ENCODE assay signal across 1 cellular context in the genomic region with DNA sequence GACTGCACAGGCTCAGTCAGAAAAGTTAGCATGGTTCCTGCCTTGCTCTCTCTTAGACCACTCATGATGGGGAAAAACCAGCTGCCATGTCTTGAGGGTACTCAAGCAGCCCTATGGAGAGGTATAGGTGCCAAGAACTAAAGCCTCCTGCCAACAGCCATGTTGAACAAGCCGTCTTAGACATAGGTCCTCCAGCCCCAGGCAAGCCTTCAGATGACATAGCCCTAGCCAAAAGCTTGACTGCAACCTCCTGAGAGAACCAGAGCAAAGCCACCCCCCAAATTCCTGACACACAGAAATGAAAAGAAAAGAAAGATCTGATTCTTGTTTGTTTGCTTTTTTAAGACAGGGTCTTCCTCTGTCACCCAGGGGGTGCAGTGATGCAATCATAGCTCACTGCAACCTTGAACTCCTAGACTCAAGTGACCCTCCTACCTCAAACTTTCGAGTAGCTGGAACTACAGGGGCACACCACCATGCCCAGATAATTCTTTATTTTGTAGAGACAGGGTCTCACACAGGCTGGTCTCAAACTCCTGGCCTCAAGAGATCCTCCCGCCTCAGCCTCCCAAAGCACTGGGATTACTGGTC.
A peak's percentile ranks its signal among the peaks of the same experiment; 100 is the strongest.
TF ChIP-seq lines count a peak whose summit lies in the region.

No MANE protein-coding gene starts in this region.

TF ChIP-seq in HepG2, 621 proteins besides CTCF, POLR2A, EP300 and RAD21 (continues in another document):
- peak; percentile 45; the same call in 1 of the 2 replicates for TF ChIP-seq HMG20A (CRISPR knock-in tag; IDR thresholded peaks at IDR 0.05; ENCODE audit: borderline replicate concordance)
- peak; percentile 70 for TF ChIP-seq RXRB (CRISPR knock-in tag; IDR thresholded peaks at IDR 0.05; ENCODE audit: borderline replicate concordance)
- peak; percentile 67 for TF ChIP-seq PATZ1 (CRISPR knock-in tag; IDR thresholded peaks at IDR 0.05)
- 0 out of 2 replicates have a peak, but pooled peaks have one; percentile 40 for TF ChIP-seq ISL2 (CRISPR knock-in tag; IDR thresholded peaks at IDR 0.05)
- TF ChIP-seq PHF21A (CRISPR knock-in tag; IDR thresholded peaks at IDR 0.05), result peak; percentile 48; the same call in 1 of the 2 replicates
- peak; percentile 92 for TF ChIP-seq CEBPG (CRISPR knock-in tag; IDR thresholded peaks at IDR 0.05)
- TF ChIP-seq ATF3 (CRISPR knock-in tag; IDR thresholded peaks at IDR 0.05), result peak; percentile 84
- TF ChIP-seq SOX13 (IDR thresholded peaks at IDR 0.05), result no peak
- peak in 1 of 2 experiments; percentile 62; a peak in 1 of 4 replicates for TF ChIP-seq SOX13 (CRISPR knock-in tag; conservative IDR thresholded peaks at IDR 0.05 in 1 of 2, IDR thresholded peaks at IDR 0.05 in 1 of 2)
- TF ChIP-seq XBP1 (CRISPR knock-in tag; IDR thresholded peaks at IDR 0.05), result no peak
- no peak for TF ChIP-seq ZNF337 (CRISPR knock-in tag; IDR thresholded peaks at IDR 0.05; ENCODE audit: borderline replicate concordance, low read depth)
- TF ChIP-seq MED1 (CRISPR knock-in tag; IDR thresholded peaks at IDR 0.05), result 0 out of 2 replicates have a peak, but pooled peaks have one; percentile 27
- TF ChIP-seq ZNF503 (CRISPR knock-in tag; IDR thresholded peaks at IDR 0.05), result no peak
- TF ChIP-seq ZBTB7A (CRISPR knock-in tag; IDR thresholded peaks at IDR 0.05), result peak; percentile 58; the same call in 1 of the 2 replicates
- 0 out of 4 replicates have a peak, but pooled peaks of 1 of the 2 experiments have one; percentile 41 for TF ChIP-seq NR2F1 (CRISPR knock-in tag; IDR thresholded peaks at IDR 0.05)
- no peak for TF ChIP-seq AGO1 (IDR thresholded peaks at IDR 0.05; ENCODE audit: low read depth, low read length, poor library complexity, severe bottlenecking)
- peak; percentile 45; the same call in 1 of the 2 replicates for TF ChIP-seq ZMYM4 (CRISPR knock-in tag; IDR thresholded peaks at IDR 0.05)
- TF ChIP-seq NR2F6 (IDR thresholded peaks at IDR 0.05), result peak; percentile 48; the same call in 1 of the 2 replicates
- TF ChIP-seq NR2F6 (CRISPR knock-in tag; IDR thresholded peaks at IDR 0.05), result peak; percentile 72
- peak; percentile 89 for TF ChIP-seq BCL6 (CRISPR knock-in tag; IDR thresholded peaks at IDR 0.05)
- TF ChIP-seq HDAC2 (CRISPR knock-in tag; IDR thresholded peaks at IDR 0.05), result 0 out of 2 replicates have a peak, but pooled peaks have one; percentile 27
- TF ChIP-seq, protein P1, sequence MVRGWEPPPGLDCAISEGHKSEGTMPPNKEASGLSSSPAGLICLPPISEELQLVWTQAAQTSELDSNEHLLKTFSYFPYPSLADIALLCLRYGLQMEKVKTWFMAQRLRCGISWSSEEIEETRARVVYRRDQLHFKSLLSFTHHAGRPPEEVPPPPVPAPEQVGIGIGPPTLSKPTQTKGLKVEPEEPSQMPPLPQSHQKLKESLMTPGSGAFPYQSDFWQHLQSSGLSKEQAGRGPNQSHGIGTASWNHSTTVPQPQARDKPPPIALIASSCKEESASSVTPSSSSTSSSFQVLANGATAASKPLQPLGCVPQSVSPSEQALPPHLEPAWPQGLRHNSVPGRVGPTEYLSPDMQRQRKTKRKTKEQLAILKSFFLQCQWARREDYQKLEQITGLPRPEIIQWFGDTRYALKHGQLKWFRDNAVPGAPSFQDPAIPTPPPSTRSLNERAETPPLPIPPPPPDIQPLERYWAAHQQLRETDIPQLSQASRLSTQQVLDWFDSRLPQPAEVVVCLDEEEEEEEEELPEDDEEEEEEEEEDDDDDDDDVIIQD (CRISPR knock-in tag; IDR thresholded peaks at IDR 0.05; ENCODE audit: low read depth), result no peak
- 0 out of 2 replicates have a peak, but pooled peaks have one; percentile 26 for TF ChIP-seq KAT8 (CRISPR knock-in tag; IDR thresholded peaks at IDR 0.05)
- TF ChIP-seq CHD4 (IDR thresholded peaks at IDR 0.05; ENCODE audit: borderline replicate concordance, low read length), result 0 out of 2 replicates have a peak, but pooled peaks have one; percentile 6
- 0 out of 2 replicates have a peak, but pooled peaks have one; percentile 46 for TF ChIP-seq ZBTB10 (CRISPR knock-in tag; IDR thresholded peaks at IDR 0.05; ENCODE audit: borderline replicate concordance)
- TF ChIP-seq THRA (CRISPR knock-in tag; IDR thresholded peaks at IDR 0.05; ENCODE audit: borderline replicate concordance), result peak; percentile 80; the same call in 1 of the 2 replicates
- peak; percentile 25; the same call in 1 of the 2 replicates for TF ChIP-seq NR2F2 (IDR thresholded peaks at IDR 0.05; ENCODE audit: borderline replicate concordance, low read depth)
- no peak for TF ChIP-seq HMG20B (CRISPR knock-in tag; conservative IDR thresholded peaks at IDR 0.05)
- peak in 1 of 2 experiments; percentile 47; a peak in 1 of 4 replicates for TF ChIP-seq ATF4 (CRISPR knock-in tag; IDR thresholded peaks at IDR 0.05)
- TF ChIP-seq NCOA2 (CRISPR knock-in tag; IDR thresholded peaks at IDR 0.05), result 0 out of 2 replicates have a peak, but pooled peaks have one; percentile 51
- TF ChIP-seq MEIS2 (CRISPR knock-in tag; IDR thresholded peaks at IDR 0.05), result 0 out of 2 replicates have a peak, but pooled peaks have one; percentile 27
- peak; percentile 78 for TF ChIP-seq RARA (CRISPR knock-in tag; IDR thresholded peaks at IDR 0.05)
- TF ChIP-seq TBP (CRISPR knock-in tag; IDR thresholded peaks at IDR 0.05), result no peak
- 0 out of 2 replicates have a peak, but pooled peaks have one; percentile 14 for TF ChIP-seq FOSL2 (CRISPR knock-in tag; IDR thresholded peaks at IDR 0.05)
- TF ChIP-seq, protein P2, sequence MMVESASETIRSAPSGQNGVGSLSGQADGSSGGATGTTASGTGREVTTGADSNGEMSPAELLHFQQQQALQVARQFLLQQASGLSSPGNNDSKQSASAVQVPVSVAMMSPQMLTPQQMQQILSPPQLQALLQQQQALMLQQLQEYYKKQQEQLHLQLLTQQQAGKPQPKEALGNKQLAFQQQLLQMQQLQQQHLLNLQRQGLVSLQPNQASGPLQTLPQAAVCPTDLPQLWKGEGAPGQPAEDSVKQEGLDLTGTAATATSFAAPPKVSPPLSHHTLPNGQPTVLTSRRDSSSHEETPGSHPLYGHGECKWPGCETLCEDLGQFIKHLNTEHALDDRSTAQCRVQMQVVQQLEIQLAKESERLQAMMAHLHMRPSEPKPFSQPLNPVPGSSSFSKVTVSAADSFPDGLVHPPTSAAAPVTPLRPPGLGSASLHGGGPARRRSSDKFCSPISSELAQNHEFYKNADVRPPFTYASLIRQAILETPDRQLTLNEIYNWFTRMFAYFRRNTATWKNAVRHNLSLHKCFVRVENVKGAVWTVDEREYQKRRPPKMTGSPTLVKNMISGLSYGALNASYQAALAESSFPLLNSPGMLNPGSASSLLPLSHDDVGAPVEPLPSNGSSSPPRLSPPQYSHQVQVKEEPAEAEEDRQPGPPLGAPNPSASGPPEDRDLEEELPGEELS (CRISPR knock-in tag; IDR thresholded peaks at IDR 0.05), result peak; percentile 60
- 0 out of 2 replicates have a peak, but pooled peaks have one; percentile 54 for TF ChIP-seq IRF2 (CRISPR knock-in tag; IDR thresholded peaks at IDR 0.05)
- TF ChIP-seq FOXC1 (CRISPR knock-in tag; IDR thresholded peaks at IDR 0.05; ENCODE audit: borderline replicate concordance), result 0 out of 2 replicates have a peak, but pooled peaks have one; percentile 26
- peak; percentile 96 for TF ChIP-seq GZF1 (CRISPR knock-in tag; IDR thresholded peaks at IDR 0.05)
- no peak for TF ChIP-seq TBL1XR1 (IDR thresholded peaks at IDR 0.05; ENCODE audit: borderline replicate concordance, low read length, partially characterized antibody)
- TF ChIP-seq HNF4A (CRISPR knock-in tag; IDR thresholded peaks at IDR 0.05), result peak; percentile 77
- TF ChIP-seq CEBPB (IDR thresholded peaks at IDR 0.05; ENCODE audit: borderline replicate concordance, low read depth, low read length), result peak; percentile 84
- peak; percentile 82 for TF ChIP-seq GATAD2A (CRISPR knock-in tag; IDR thresholded peaks at IDR 0.05)
- no peak for TF ChIP-seq PHF20 (CRISPR knock-in tag; IDR thresholded peaks at IDR 0.05)
- no peak for TF ChIP-seq ZNF589 (CRISPR knock-in tag; conservative IDR thresholded peaks at IDR 0.05)
- peak; percentile 38; the same call in 1 of the 2 replicates for TF ChIP-seq UBTF (CRISPR knock-in tag; IDR thresholded peaks at IDR 0.05)
- TF ChIP-seq ZMYM2 (CRISPR knock-in tag; IDR thresholded peaks at IDR 0.05), result peak; percentile 52; the same call in 1 of the 2 replicates
- TF ChIP-seq TARDBP (CRISPR knock-in tag; IDR thresholded peaks at IDR 0.05), result no peak
